Comparison of ENCODE assay signal across 8 cellular contexts in genomic region chr20:7285918-7286556, GRCh38.
DNase-seq lines count a peak whose midpoint lies in the region; ATAC-seq, FAIRE-seq and TF ChIP-seq lines count a peak whose summit lies in the region.

No MANE protein-coding gene starts in this region.

- no peak overlapping the region for H3K4me3 ChIP-seq in epithelial cell of esophagus (ENCODE audit: low read length)

- TF ChIP-seq CTCF in epithelial cell of esophagus (IDR thresholded peaks at IDR 0.05; ENCODE audit: insufficient read depth, low read depth, low read length, missing control alignments): peak; percentile 97

- H3K4me3 Mint-ChIP-seq in activated T-cell treated with anti-CD3 and anti-CD28 coated beads, Interleukin-2, amount 50 U/mL, for 72 hours: no peak overlapping the region

- FAIRE-seq in urothelium cell line (lab: Jason Lieb, UNC): no peak

- H3K27me3 Mint-ChIP-seq in activated T-cell treated with anti-CD3 and anti-CD28 coated beads, Interleukin-2, amount 50 U/mL, for 72 hours (ENCODE audit: low read depth): no peaks in the 10 kb centered on the region

- no peaks in the 10 kb centered on the region for H3K36me3 Mint-ChIP-seq in activated T-cell treated with anti-CD3 and anti-CD28 coated beads, Interleukin-2, amount 50 U/mL, for 72 hours (ENCODE audit: insufficient read depth in 2 of 2)

- peak; percentile 13 to 15 for DNase-seq in activated T-cell treated with anti-CD3 and anti-CD28 coated beads, Interleukin-2, amount 50 U/mL, for 72 hours
- DNase-seq in activated T-cell treated with anti-CD3 and anti-CD28 coated beads for 4 hours (no peak), NCI-H1436 (lab: John Stamatoyannopoulos, UW) (peak; percentile 84), SKM-1 (lab: John Stamatoyannopoulos, UW; ENCODE audit: unreplicated experiment) (peak; percentile 0), epithelial cell of esophagus (ENCODE audit: low read depth) (peak; percentile 93), midbrain (lab: John Stamatoyannopoulos, UW) (peak; percentile 85), urothelium cell line (ENCODE audit: low spot score) (peak; percentile 63)

- no peaks in the 10 kb centered on the region for H3K4me1 Mint-ChIP-seq in activated T-cell treated with anti-CD3 and anti-CD28 coated beads, Interleukin-2, amount 50 U/mL, for 72 hours (ENCODE audit: low read depth)

- ATAC-seq in activated T-cell treated with anti-CD3 and anti-CD28 coated beads, Interleukin-2, amount 50 U/mL, for 72 hours (replicated peaks in 1 of 2): no peak
- ATAC-seq in HG02588 (IDR thresholded peaks at IDR 0.05; ENCODE audit: unreplicated experiment): peak; percentile 76

- no peak overlapping the region for H3K27ac Mint-ChIP-seq in activated T-cell treated with anti-CD3 and anti-CD28 coated beads, Interleukin-2, amount 50 U/mL, for 72 hours

- H3K9me3 Mint-ChIP-seq in activated T-cell treated with anti-CD3 and anti-CD28 coated beads, Interleukin-2, amount 50 U/mL, for 72 hours: peaks cover 3 to 5% of the 10 kb centered on the region in 2 donors
